1 cellular context compared by ENCODE assay signal in the genomic region with DNA sequence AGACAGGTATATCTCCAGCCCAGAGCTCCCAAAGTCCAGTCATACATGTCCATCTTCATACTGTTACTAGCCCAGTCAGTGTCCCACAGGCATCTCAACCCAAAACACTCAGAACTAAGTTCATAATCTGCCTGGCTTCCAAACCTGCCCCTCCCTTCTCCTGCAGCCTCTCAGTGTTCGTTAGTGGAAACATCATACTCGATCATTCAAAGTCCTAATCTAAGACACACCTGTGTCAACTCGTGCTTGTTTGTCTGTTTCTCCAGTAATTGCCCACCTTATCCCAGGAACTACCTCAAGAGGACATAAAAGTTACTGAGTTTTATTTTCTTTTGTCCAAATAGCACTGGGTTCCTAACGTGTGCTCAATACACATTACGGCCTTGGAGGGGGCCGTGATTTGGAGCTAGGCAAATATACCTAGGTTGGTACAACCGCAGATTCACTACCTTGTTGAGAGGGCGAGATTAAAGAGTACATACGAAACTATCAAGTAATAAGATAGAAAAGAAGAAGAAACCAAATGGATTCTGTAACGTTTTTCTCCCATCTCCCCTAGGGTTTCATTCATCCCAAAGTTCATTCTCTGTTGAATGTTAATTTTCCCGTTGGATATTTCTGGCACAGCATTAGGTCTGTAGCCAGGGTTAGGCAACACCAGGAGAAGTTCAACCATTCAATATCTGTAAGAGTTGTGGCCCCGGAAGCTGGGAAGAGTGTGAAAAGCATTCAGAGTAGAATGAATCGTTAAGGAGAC.
A peak's percentile ranks its signal among the peaks of the same experiment; 100 is the strongest.
TF ChIP-seq lines count a peak whose summit lies in the region.

No MANE protein-coding gene starts in this region.

TF ChIP-seq in HepG2, 621 proteins besides CTCF, POLR2A, EP300 and RAD21 (continued from another document and continues in another):
- TF ChIP-seq NR2F6 (IDR thresholded peaks at IDR 0.05) (0 out of 2 replicates have a peak, but pooled peaks have one; percentile 26), NR2F6 (CRISPR knock-in tag; IDR thresholded peaks at IDR 0.05) (no peak), ETV6 (CRISPR knock-in tag; conservative IDR thresholded peaks at IDR 0.05) (no peak), ZNF546 (CRISPR knock-in tag; conservative IDR thresholded peaks at IDR 0.05) (0 out of 2 replicates have a peak, but pooled peaks have one; percentile 32), YEATS4 (CRISPR knock-in tag; IDR thresholded peaks at IDR 0.05; ENCODE audit: borderline replicate concordance) (no peak), SMARCC2 (IDR thresholded peaks at IDR 0.05) (no peak), U2AF1 (optimal IDR thresholded peaks at IDR 0.05; ENCODE audit: low read depth, low read length) (no peak), ZNF737 (CRISPR knock-in tag; IDR thresholded peaks at IDR 0.05; ENCODE audit: borderline replicate concordance) (no peak), SIX1 (CRISPR knock-in tag; IDR thresholded peaks at IDR 0.05; ENCODE audit: borderline replicate concordance) (no peak), NRL (CRISPR knock-in tag; IDR thresholded peaks at IDR 0.05; ENCODE audit: borderline replicate concordance) (no peak), ZNF709 (CRISPR knock-in tag; IDR thresholded peaks at IDR 0.05) (0 out of 2 replicates have a peak, but pooled peaks have one; percentile 56), ZNF747 (CRISPR knock-in tag; IDR thresholded peaks at IDR 0.05; ENCODE audit: borderline replicate concordance) (no peak), CEBPG (CRISPR knock-in tag; IDR thresholded peaks at IDR 0.05) (peak; percentile 83), TSC22D2 (CRISPR knock-in tag; IDR thresholded peaks at IDR 0.05; ENCODE audit: borderline replicate concordance) (no peak), PHF21A (CRISPR knock-in tag; IDR thresholded peaks at IDR 0.05) (no peak), NCOA2 (CRISPR knock-in tag; IDR thresholded peaks at IDR 0.05) (peak; percentile 12; the same call in 1 of the 2 replicates), ERF (CRISPR knock-in tag; IDR thresholded peaks at IDR 0.05) (peak; percentile 46; the same call in 1 of the 2 replicates), ZNF776 (CRISPR knock-in tag; IDR thresholded peaks at IDR 0.05) (no peak), ZBTB21 (CRISPR knock-in tag; IDR thresholded peaks at IDR 0.05) (no peak)
- TF ChIP-seq, protein P1, sequence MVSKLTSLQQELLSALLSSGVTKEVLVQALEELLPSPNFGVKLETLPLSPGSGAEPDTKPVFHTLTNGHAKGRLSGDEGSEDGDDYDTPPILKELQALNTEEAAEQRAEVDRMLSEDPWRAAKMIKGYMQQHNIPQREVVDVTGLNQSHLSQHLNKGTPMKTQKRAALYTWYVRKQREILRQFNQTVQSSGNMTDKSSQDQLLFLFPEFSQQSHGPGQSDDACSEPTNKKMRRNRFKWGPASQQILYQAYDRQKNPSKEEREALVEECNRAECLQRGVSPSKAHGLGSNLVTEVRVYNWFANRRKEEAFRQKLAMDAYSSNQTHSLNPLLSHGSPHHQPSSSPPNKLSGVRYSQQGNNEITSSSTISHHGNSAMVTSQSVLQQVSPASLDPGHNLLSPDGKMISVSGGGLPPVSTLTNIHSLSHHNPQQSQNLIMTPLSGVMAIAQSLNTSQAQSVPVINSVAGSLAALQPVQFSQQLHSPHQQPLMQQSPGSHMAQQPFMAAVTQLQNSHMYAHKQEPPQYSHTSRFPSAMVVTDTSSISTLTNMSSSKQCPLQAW (CRISPR knock-in tag; IDR thresholded peaks at IDR 0.05) = no peak
- TF ChIP-seq, protein P2, sequence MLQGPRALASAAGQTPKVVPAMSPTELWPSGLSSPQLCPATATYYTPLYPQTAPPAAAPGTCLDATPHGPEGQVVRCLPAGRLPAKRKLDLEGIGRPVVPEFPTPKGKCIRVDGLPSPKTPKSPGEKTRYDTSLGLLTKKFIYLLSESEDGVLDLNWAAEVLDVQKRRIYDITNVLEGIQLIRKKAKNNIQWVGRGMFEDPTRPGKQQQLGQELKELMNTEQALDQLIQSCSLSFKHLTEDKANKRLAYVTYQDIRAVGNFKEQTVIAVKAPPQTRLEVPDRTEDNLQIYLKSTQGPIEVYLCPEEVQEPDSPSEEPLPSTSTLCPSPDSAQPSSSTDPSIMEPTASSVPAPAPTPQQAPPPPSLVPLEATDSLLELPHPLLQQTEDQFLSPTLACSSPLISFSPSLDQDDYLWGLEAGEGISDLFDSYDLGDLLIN (CRISPR knock-in tag; IDR thresholded peaks at IDR 0.05; ENCODE audit: borderline replicate concordance) = no peak
- TF ChIP-seq, protein P3, sequence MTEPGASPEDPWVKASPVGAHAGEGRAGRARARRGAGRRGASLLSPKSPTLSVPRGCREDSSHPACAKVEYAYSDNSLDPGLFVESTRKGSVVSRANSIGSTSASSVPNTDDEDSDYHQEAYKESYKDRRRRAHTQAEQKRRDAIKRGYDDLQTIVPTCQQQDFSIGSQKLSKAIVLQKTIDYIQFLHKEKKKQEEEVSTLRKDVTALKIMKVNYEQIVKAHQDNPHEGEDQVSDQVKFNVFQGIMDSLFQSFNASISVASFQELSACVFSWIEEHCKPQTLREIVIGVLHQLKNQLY (CRISPR knock-in tag; IDR thresholded peaks at IDR 0.05) = no peak
- TF ChIP-seq, protein P4, sequence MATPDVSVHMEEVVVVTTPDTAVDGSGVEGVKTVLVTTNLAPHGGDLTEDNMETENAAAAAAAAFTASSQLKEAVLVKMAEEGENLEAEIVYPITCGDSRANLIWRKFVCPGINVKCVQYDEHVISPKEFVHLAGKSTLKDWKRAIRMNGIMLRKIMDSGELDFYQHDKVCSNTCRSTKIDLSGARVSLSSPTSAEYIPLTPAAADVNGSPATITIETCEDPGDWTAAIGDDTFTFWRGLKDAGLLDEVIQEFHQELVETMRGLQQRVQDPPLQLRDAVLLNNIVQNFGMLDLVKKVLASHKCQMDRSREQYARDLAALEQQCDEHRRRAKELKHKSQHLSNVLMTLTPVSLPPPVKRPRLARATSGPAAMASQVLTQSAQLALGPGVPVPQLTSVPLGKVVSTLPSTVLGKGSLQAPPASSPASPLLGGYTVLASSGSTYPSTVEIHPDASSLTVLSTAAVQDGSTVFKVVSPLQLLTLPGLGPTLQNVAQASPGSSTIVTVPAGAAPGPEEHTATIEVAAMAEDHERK (CRISPR knock-in tag; IDR thresholded peaks at IDR 0.05; ENCODE audit: low read depth) = no peak
- TF ChIP-seq, protein P5, sequence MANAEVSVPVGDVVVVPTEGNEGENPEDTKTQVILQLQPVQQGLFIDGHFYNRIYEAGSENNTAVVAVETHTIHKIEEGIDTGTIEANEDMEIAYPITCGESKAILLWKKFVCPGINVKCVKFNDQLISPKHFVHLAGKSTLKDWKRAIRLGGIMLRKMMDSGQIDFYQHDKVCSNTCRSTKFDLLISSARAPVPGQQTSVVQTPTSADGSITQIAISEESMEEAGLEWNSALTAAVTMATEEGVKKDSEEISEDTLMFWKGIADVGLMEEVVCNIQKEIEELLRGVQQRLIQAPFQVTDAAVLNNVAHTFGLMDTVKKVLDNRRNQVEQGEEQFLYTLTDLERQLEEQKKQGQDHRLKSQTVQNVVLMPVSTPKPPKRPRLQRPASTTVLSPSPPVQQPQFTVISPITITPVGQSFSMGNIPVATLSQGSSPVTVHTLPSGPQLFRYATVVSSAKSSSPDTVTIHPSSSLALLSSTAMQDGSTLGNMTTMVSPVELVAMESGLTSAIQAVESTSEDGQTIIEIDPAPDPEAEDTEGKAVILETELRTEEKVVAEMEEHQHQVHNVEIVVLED (CRISPR knock-in tag; IDR thresholded peaks at IDR 0.05; ENCODE audit: borderline replicate concordance) = no peak
- TF ChIP-seq, protein P6, sequence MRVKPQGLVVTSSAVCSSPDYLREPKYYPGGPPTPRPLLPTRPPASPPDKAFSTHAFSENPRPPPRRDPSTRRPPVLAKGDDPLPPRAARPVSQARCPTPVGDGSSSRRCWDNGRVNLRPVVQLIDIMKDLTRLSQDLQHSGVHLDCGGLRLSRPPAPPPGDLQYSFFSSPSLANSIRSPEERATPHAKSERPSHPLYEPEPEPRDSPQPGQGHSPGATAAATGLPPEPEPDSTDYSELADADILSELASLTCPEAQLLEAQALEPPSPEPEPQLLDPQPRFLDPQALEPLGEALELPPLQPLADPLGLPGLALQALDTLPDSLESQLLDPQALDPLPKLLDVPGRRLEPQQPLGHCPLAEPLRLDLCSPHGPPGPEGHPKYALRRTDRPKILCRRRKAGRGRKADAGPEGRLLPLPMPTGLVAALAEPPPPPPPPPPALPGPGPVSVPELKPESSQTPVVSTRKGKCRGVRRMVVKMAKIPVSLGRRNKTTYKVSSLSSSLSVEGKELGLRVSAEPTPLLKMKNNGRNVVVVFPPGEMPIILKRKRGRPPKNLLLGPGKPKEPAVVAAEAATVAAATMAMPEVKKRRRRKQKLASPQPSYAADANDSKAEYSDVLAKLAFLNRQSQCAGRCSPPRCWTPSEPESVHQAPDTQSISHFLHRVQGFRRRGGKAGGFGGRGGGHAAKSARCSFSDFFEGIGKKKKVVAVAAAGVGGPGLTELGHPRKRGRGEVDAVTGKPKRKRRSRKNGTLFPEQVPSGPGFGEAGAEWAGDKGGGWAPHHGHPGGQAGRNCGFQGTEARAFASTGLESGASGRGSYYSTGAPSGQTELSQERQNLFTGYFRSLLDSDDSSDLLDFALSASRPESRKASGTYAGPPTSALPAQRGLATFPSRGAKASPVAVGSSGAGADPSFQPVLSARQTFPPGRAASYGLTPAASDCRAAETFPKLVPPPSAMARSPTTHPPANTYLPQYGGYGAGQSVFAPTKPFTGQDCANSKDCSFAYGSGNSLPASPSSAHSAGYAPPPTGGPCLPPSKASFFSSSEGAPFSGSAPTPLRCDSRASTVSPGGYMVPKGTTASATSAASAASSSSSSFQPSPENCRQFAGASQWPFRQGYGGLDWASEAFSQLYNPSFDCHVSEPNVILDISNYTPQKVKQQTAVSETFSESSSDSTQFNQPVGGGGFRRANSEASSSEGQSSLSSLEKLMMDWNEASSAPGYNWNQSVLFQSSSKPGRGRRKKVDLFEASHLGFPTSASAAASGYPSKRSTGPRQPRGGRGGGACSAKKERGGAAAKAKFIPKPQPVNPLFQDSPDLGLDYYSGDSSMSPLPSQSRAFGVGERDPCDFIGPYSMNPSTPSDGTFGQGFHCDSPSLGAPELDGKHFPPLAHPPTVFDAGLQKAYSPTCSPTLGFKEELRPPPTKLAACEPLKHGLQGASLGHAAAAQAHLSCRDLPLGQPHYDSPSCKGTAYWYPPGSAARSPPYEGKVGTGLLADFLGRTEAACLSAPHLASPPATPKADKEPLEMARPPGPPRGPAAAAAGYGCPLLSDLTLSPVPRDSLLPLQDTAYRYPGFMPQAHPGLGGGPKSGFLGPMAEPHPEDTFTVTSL (CRISPR knock-in tag; IDR thresholded peaks at IDR 0.05; ENCODE audit: borderline replicate concordance) = no peak
- TF ChIP-seq, protein P7, sequence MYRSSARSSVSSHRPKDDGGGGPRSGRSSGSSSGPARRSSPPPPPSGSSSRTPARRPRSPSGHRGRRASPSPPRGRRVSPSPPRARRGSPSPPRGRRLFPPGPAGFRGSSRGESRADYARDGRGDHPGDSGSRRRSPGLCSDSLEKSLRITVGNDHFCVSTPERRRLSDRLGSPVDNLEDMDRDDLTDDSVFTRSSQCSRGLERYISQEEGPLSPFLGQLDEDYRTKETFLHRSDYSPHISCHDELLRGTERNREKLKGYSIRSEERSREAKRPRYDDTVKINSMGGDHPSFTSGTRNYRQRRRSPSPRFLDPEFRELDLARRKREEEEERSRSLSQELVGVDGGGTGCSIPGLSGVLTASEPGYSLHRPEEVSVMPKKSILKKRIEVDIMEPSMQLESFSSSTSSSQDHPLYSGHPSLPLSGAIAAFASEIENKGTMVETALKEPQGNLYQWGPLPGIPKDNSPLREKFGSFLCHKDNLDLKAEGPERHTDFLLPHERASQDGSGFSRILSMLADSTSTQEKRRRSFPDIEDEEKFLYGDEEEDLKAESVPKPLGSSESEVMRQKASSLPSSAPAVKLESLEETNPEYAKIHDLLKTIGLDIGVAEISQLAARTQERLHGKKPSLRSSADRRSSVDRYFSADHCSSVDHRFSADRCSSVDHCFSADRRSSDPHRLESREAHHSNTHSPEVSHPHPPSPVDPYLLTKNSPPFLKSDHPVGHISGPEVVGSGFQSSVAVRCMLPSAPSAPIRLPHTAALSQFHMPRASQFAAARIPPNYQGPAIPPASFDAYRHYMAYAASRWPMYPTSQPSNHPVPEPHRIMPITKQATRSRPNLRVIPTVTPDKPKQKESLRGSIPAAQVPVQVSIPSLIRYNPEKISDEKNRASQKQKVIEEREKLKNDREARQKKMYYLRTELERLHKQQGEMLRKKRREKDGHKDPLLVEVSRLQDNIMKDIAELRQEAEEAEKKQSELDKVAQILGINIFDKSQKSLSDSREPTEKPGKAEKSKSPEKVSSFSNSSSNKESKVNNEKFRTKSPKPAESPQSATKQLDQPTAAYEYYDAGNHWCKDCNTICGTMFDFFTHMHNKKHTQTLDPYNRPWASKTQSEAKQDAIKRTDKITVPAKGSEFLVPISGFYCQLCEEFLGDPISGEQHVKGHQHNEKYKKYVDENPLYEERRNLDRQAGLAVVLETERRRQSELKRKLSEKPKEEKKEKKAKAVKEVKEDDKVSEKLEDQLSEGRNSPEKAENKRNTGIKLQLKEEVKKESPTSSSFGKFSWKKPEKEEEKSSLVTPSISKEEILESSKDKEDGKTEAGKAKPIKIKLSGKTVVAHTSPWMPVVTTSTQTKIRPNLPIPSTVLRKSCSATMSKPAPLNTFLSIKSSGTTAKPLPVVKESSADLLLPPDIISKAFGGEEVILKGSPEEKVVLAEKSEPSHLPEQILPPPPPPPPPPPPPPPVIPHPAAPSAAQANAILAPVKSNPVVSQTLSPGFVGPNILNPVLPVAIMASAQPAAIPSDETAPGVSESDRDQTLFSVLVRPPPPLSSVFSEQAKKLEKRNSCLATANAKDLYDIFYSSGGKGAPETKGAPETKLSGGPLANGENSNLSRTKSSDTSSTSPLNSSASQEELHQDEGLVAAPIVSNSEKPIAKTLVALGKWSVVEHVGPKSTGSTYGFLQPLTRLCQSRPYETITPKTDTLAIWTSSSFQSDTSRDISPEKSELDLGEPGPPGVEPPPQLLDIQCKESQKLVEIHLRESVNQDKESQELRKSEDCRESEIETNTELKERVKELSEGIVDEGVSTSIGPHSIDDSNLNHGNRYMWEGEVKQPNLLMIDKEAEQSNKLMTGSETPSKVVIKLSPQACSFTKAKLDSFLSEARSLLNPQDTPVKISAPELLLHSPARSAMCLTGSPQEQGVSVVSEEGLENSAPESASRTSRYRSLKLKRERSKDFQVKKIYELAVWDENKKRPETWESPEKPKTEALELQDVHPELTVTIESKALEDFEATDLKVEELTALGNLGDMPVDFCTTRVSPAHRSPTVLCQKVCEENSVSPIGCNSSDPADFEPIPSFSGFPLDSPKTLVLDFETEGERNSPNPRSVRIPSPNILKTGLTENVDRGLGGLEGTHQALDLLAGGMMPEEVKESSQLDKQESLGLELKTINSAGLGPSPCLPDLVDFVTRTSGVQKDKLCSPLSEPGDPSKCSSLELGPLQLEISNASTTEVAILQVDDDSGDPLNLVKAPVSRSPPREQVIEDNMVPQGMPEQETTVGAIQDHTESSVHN (CRISPR knock-in tag; IDR thresholded peaks at IDR 0.05) = no peak
